Comparison of ENCODE assay signal across 6 cellular contexts in genomic region chr17:44131372-44131771, GRCh38. TPM values are rescaled to one million over a fixed set of nuclear protein-coding genes. Genes with fewer than 3 reads are reported as not detected.
"Had no signal": no experiment of that assay in that cellular context is flagged by ENCODE, and none has a peak within 500 bp of the region (broad histone marks: within the 10 kb centered on the region; RNA-seq: fewer than 3 reads in every experiment).

No MANE protein-coding gene starts in this region.

RNA-seq across cellular contexts. Expression of gene HROB, which starts 10.4 kb away (rescaled TPM):
- total RNA-seq: ascending aorta had no signal

RNA-seq across cellular contexts. Expression of gene ASB16, which starts 39.1 kb away (rescaled TPM):
- total RNA-seq: activated naive CD8-positive, alpha-beta T cell treated with anti-CD3 and anti-CD28 coated beads for 36 hours; ascending aorta; astrocyte; bronchial epithelial cell; cerebellum; chondrocyte had no signal
